ENCODE assay signal across 9 cellular contexts in genomic region chr2:11234309-11234708, GRCh38.
DNase-seq lines count a peak whose midpoint lies in the region; ATAC-seq and TF ChIP-seq lines count a peak whose summit lies in the region.
"Had no signal": no experiment of that assay in that cellular context is flagged by ENCODE, and none has a peak within 500 bp of the region (broad histone marks: within the 10 kb centered on the region; RNA-seq: fewer than 3 reads in every experiment).

No MANE protein-coding gene starts in this region.

- no peak overlapping the region for H3K27ac Mint-ChIP-seq in activated T-cell treated with anti-CD3 and anti-CD28 coated beads, Interleukin-2, amount 50 U/mL, for 72 hours
- H3K27ac Mint-ChIP-seq in activated CD8-positive, alpha-beta memory T cell treated with anti-CD3 and anti-CD28 coated beads, Interleukin-2, amount 10 ng/mL, durations not matched to agents 7 days and 5 days, result no peak overlapping the region

- CTCF ChIA-PET in activated CD8-positive, alpha-beta memory T cell treated with anti-CD3 and anti-CD28 coated beads, Interleukin-2, amount 10 ng/mL, durations not matched to agents 7 days and 5 days (lab: Charles Lee), result interaction anchor here (0.6 to 1.7 kb wide), 3 partner anchors 7 to 85 kb away, joined by 3 to 5 read pairs (median 3); no protein-coding TSS in a partner anchor

- TF ChIP-seq CTCF in NB4 (IDR thresholded peaks at IDR 0.05; ENCODE audit: low read depth, low read length), result no peak
- TF ChIP-seq CTCF in dorsolateral prefrontal cortex (IDR thresholded peaks at IDR 0.05 in 54 of 56, conservative IDR thresholded peaks at IDR 0.05 in 2 of 56; ENCODE audit: low read depth in 1 of 56, partially characterized antibody in 56 of 56), result peak; percentile 51 to 88 (median 67)
- peak; percentile 17 to 54 (median 25) for TF ChIP-seq CTCF in ovary (IDR thresholded peaks at IDR 0.05)

- H3K9me3 ChIP-seq in ovary, result no peaks in the 10 kb centered on the region
- H3K9me3 ChIP-seq: SJCRH30 had no signal

- H3K4me1 Mint-ChIP-seq in activated T-cell treated with anti-CD3 and anti-CD28 coated beads, Interleukin-2, amount 50 U/mL, for 72 hours (ENCODE audit: low read depth), result peaks cover 9% of the 10 kb centered on the region
- peaks cover 11% of the 10 kb centered on the region for H3K4me1 Mint-ChIP-seq in activated CD8-positive, alpha-beta memory T cell treated with anti-CD3 and anti-CD28 coated beads, Interleukin-2, amount 10 ng/mL, durations not matched to agents 7 days and 5 days

- H3K27ac ChIP-seq in dorsolateral prefrontal cortex, result no peak overlapping the region
- no peak overlapping the region for H3K27ac ChIP-seq in ovary
- H3K27ac ChIP-seq: SJCRH30 had no signal

- no peak overlapping the region for H3K4me3 ChIP-seq in NB4 (ENCODE audit: low read depth, low read length)
- no peak overlapping the region for H3K4me3 ChIP-seq in dorsolateral prefrontal cortex
- H3K4me3 ChIP-seq in ovary, result no peak overlapping the region
- H3K4me3 ChIP-seq: SJCRH30 had no signal

- no peak for ATAC-seq in activated T-cell treated with anti-CD3 and anti-CD28 coated beads, Interleukin-2, amount 50 U/mL, for 72 hours (replicated peaks in 1 of 2)
- ATAC-seq in activated CD8-positive, alpha-beta memory T cell treated with anti-CD3 and anti-CD28 coated beads, Interleukin-2, amount 10 ng/mL, durations not matched to agents 7 days and 5 days, result no peak

- 44 to 56% (median 47%) methylated on average over 1 of the region's 1 CpG for WGBS in ovary, 3 donors

- no peaks in the 10 kb centered on the region for H3K36me3 Mint-ChIP-seq in activated T-cell treated with anti-CD3 and anti-CD28 coated beads, Interleukin-2, amount 50 U/mL, for 72 hours (ENCODE audit: insufficient read depth in 2 of 2)
- peaks cover 7% of the 10 kb centered on the region for H3K36me3 Mint-ChIP-seq in activated CD8-positive, alpha-beta memory T cell treated with anti-CD3 and anti-CD28 coated beads, Interleukin-2, amount 10 ng/mL, durations not matched to agents 7 days and 5 days

- H3K27me3 Mint-ChIP-seq in activated T-cell treated with anti-CD3 and anti-CD28 coated beads, Interleukin-2, amount 50 U/mL, for 72 hours (ENCODE audit: low read depth), result no peaks in the 10 kb centered on the region
- no peaks in the 10 kb centered on the region for H3K27me3 Mint-ChIP-seq in activated CD8-positive, alpha-beta memory T cell treated with anti-CD3 and anti-CD28 coated beads, Interleukin-2, amount 10 ng/mL, durations not matched to agents 7 days and 5 days

- peak; percentile 31 for DNase-seq in EH (ENCODE audit: low read depth)
- peak; percentile 16 for DNase-seq in NB4 (ENCODE audit: low read depth)
- DNase-seq in dorsolateral prefrontal cortex, result no peak
- no peak for DNase-seq in ovary
- no peak for DNase-seq in activated T-cell treated with anti-CD3 and anti-CD28 coated beads, Interleukin-2, amount 50 U/mL, for 72 hours
- no peak for DNase-seq in activated CD8-positive, alpha-beta memory T cell treated with anti-CD3 and anti-CD28 coated beads, Interleukin-2, amount 10 ng/mL, durations not matched to agents 7 days and 5 days
- no peak for DNase-seq in head of caudate nucleus
- no peak for DNase-seq in activated CD8-positive, alpha-beta memory T cell treated with anti-CD3 and anti-CD28 coated beads, Interleukin-2, amount 50 U/mL, for 48 hours

- H3K36me3 ChIP-seq in ovary, result no peaks in the 10 kb centered on the region

- no peak for TF ChIP-seq POLR2A in NB4 (IDR thresholded peaks at IDR 0.05; ENCODE audit: extremely low read depth, insufficient read length)
- no peak for TF ChIP-seq POLR2A in ovary (IDR thresholded peaks at IDR 0.05)

- no peak overlapping the region for H3K4me3 Mint-ChIP-seq in activated T-cell treated with anti-CD3 and anti-CD28 coated beads, Interleukin-2, amount 50 U/mL, for 72 hours
- no peak overlapping the region for H3K4me3 Mint-ChIP-seq in activated CD8-positive, alpha-beta memory T cell treated with anti-CD3 and anti-CD28 coated beads, Interleukin-2, amount 10 ng/mL, durations not matched to agents 7 days and 5 days

- no peaks in the 10 kb centered on the region for H3K9me3 Mint-ChIP-seq in activated T-cell treated with anti-CD3 and anti-CD28 coated beads, Interleukin-2, amount 50 U/mL, for 72 hours
- H3K9me3 Mint-ChIP-seq in activated CD8-positive, alpha-beta memory T cell treated with anti-CD3 and anti-CD28 coated beads, Interleukin-2, amount 10 ng/mL, durations not matched to agents 7 days and 5 days (ENCODE audit: low read depth), result no peaks in the 10 kb centered on the region

- intact Hi-C loops in dorsolateral prefrontal cortex (cut with DNase I) (loop anchor here (2.0 to 10.0 kb wide), 6 partner anchors 102 to 353 kb away; partner anchors contain the start of gene ROCK2 (in 1 of the 2)), ovary (cut with DNase I) (loop anchor here in 3 of 4 donors (5.0 to 10.0 kb wide), 3 partner anchors 178 to 350 kb away; no protein-coding TSS in a partner anchor), head of caudate nucleus (cut with DNase I) (loop anchor here (5.0 kb wide), 1 partner anchor 178 kb away; no protein-coding TSS in a partner anchor)

- H3K27me3 ChIP-seq in dorsolateral prefrontal cortex (no peaks in the 10 kb centered on the region), ovary (no peaks in the 10 kb centered on the region)
- H3K27me3 ChIP-seq: SJCRH30 had no signal

- TF ChIP-seq EP300 in ovary (IDR thresholded peaks at IDR 0.05), result no peak

- H3K4me1 ChIP-seq in ovary (ENCODE audit: insufficient read depth), result peaks cover 2% of the 10 kb centered on the region
- H3K4me1 ChIP-seq: SJCRH30 had no signal

Comparison
In these comparisons a context has a peak if more than half of its experiments do, and no peak if none do; other contexts are left out.
1. DNase-seq: peak in EH (single experiment) and NB4 (single experiment); none in dorsolateral prefrontal cortex (0 of 10), ovary (0 of 5), activated T-cell treated with anti-CD3 and anti-CD28 coated beads, Interleukin-2, amount 50 U/mL, for 72 hours (0 of 2), activated CD8-positive, alpha-beta memory T cell treated with anti-CD3 and anti-CD28 coated beads, Interleukin-2, amount 10 ng/mL, durations not matched to agents 7 days and 5 days (single experiment), head of caudate nucleus (0 of 42) and activated CD8-positive, alpha-beta memory T cell treated with anti-CD3 and anti-CD28 coated beads, Interleukin-2, amount 50 U/mL, for 48 hours (single experiment).